ENCODE assay signal across 8 cellular contexts in the genomic region with DNA sequence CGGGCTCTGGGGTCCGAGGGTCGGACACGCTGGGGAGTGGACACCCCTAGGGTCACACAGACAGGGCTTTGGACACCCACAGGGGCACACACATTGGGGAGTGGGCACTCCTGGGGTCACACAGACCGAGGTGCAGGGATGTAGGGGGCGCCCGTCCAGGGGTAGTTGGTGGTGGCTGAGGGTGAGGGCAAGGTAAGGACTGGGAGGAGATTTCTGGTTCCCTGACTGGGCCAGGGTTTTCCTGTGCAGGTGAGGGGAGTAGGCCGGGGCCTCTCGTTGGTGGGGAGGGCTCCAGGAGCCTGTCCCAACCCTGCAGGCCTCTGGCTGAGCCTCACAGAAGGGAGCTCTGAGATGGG. TPM values are rescaled to one million over a fixed set of nuclear protein-coding genes. Genes with fewer than 3 reads are reported as not detected.
DNase-seq lines count a peak whose midpoint lies in the region; ATAC-seq and TF ChIP-seq lines count a peak whose summit lies in the region.

No MANE protein-coding gene starts in this region.

- H3K36me3 ChIP-seq in DND-41 (ENCODE audit: insufficient read depth, low read length): peaks cover 6% of the 10 kb centered on the region
- no peaks in the 10 kb centered on the region for H3K36me3 ChIP-seq in muscle layer of colon (ENCODE audit: insufficient read depth, low read length)

- TF ChIP-seq CTCF in DND-41 (IDR thresholded peaks at IDR 0.05; ENCODE audit: borderline replicate concordance, extremely low read depth, low read length, poor library complexity, severe bottlenecking) (no peak), brain (conservative IDR thresholded peaks at IDR 0.05) (no peak)

- H3K27ac ChIP-seq in DND-41 (ENCODE audit: low read length) (peak overlapping the region; percentile 83), muscle layer of colon (ENCODE audit: low read depth, low read length) (no peak overlapping the region)

- H3K9me3 Mint-ChIP-seq in brain: peaks cover 0 to 9% (median 0%) of the 10 kb centered on the region in 5 experiments

- H3K4me2 ChIP-seq in DND-41 (ENCODE audit: insufficient read depth, low read length): peak overlapping the region; percentile 91

- H4K20me1 ChIP-seq in DND-41 (ENCODE audit: insufficient read depth, low read length): no peaks in the 10 kb centered on the region

- peak overlapping the region; percentile 40 to 90 (median 88) for H3K4me3 Mint-ChIP-seq in brain

- H3K27me3 Mint-ChIP-seq in brain: peaks cover 2% of the 10 kb centered on the region

- H3K4me1 Mint-ChIP-seq in brain: no peaks in the 10 kb centered on the region

- H3K27ac Mint-ChIP-seq in brain: no peak overlapping the region

- ATAC-seq in DND-41 (ENCODE audit: insufficient read depth, low read depth) (peak; percentile 4; the same call in 2 of the 3 replicates), HG03159 (IDR thresholded peaks at IDR 0.05; ENCODE audit: unreplicated experiment) (peak; percentile 6), HG03342 (IDR thresholded peaks at IDR 0.05; ENCODE audit: unreplicated experiment) (no peak)

- H3K9ac ChIP-seq in DND-41 (ENCODE audit: low read depth, low read length) (peak overlapping the region; percentile 87), muscle layer of colon (ENCODE audit: low read length) (no peak overlapping the region)

- peaks cover 25% of the 10 kb centered on the region for H3K4me1 ChIP-seq in DND-41 (ENCODE audit: insufficient read depth, low read length)
- no peaks in the 10 kb centered on the region for H3K4me1 ChIP-seq in muscle layer of colon (ENCODE audit: insufficient read depth, low read length)

- H2AFZ ChIP-seq in DND-41 (ENCODE audit: low read depth, low read length): peak overlapping the region; percentile 73

- H3K4me3 ChIP-seq in DND-41 (ENCODE audit: low read depth in 1 of 2, low read length in 2 of 2) (peak overlapping the region; percentile 37 to 90; a peak in 3 of 4 replicates), muscle layer of colon (ENCODE audit: low read depth in 1 of 2, low read length in 2 of 2) (peak overlapping the region; percentile 12 to 66)

- DNase-seq in DND-41: no peak
- no peak for DNase-seq in KG1 (lab: John Stamatoyannopoulos, UW)
- DNase-seq in NCI-H1436 (lab: John Stamatoyannopoulos, UW): no peak
- DNase-seq in T1000 (lab: John Stamatoyannopoulos, UW): no peak

- no peaks in the 10 kb centered on the region for H3K36me3 Mint-ChIP-seq in brain

- H3K27me3 ChIP-seq in DND-41 (ENCODE audit: insufficient read depth, low read length, poor library complexity): no peaks in the 10 kb centered on the region
- H3K27me3 ChIP-seq in muscle layer of colon (ENCODE audit: control insufficient read depth in 1 of 2, insufficient read depth in 2 of 2, low read length in 2 of 2): no peaks in the 10 kb centered on the region

- peaks cover 23% of the 10 kb centered on the region for H3K79me2 ChIP-seq in DND-41 (ENCODE audit: insufficient read depth, low read length)

- H3K9me3 ChIP-seq in DND-41 (ENCODE audit: insufficient read depth, low read length, severe bottlenecking): no peaks in the 10 kb centered on the region
- no peaks in the 10 kb centered on the region for H3K9me3 ChIP-seq in muscle layer of colon (ENCODE audit: low read length)

RNA-seq across cellular contexts. Expression of gene WDR45, which starts 21.9 kb away (rescaled TPM):
- polyA plus RNA-seq in brain (ENCODE audit: insufficient read depth, low read depth, low replicate concordance): 67.6 TPM

RNA-seq across cellular contexts. Expression of gene GPKOW, which starts 21.9 kb away (rescaled TPM):
- polyA plus RNA-seq in brain (ENCODE audit: insufficient read depth, low read depth, low replicate concordance): 46.7 TPM

RNA-seq across cellular contexts. Expression of gene PRAF2, which starts 27.8 kb away (rescaled TPM):
- 167 TPM for polyA plus RNA-seq in brain (ENCODE audit: insufficient read depth, low read depth, low replicate concordance)

RNA-seq across cellular contexts. Expression of gene CCDC120, which starts 42.8 kb away (rescaled TPM):
- 6.9 TPM for polyA plus RNA-seq in brain (ENCODE audit: insufficient read depth, low read depth, low replicate concordance)

RNA-seq across cellular contexts. Expression of gene TFE3, which starts 58.5 kb away (rescaled TPM):
- 45.7 TPM for polyA plus RNA-seq in brain (ENCODE audit: insufficient read depth, low read depth, low replicate concordance)
